In the genomic region with DNA sequence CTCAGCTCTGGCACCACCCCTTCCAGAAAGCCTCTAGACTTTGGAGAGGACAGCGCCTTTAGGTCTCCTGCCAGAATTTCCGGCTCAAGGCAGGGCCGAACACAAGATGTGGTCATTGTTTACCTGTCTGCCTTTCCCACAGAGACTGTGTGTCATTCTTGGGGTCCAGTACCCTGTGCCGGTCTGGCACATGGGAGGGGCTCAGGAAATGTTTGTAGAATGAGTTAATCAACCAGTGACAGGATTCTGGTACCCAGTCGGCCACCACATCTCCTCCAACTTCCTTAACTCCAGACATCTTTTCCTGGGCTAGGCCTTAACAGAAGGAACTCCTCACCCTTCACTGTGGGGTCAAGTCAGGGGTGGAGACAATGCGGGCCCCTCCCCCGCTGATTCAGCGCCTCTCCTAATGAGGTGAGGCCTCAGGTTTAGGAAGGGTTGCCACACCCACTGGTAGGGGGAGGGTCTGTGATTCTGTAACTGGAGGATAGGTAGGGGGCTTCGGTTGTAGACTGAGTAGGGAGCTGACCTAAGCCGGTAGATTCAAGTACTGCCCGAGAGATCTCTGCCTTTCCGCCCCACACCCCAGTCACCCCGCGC, we compare ENCODE assay signal across 1 cellular context.
A peak's percentile ranks its signal among the peaks of the same experiment; 100 is the strongest.
TF ChIP-seq lines count a peak whose summit lies in the region.

No MANE protein-coding gene starts in this region.

TF ChIP-seq in K562, 482 proteins besides CTCF, POLR2A, EP300 and RAD21 (continued from another document):
- TF ChIP-seq ZMIZ1 (IDR thresholded peaks at IDR 0.05; ENCODE audit: low read depth in 2 of 2, low read length in 2 of 2) = no peak
- TF ChIP-seq HMG20A (CRISPR knock-in tag; conservative IDR thresholded peaks at IDR 0.05) = no peak
- TF ChIP-seq ZNF586 (CRISPR knock-in tag; conservative IDR thresholded peaks at IDR 0.05) = no peak
- no peak for TF ChIP-seq RNF2 (IDR thresholded peaks at IDR 0.05)
- TF ChIP-seq MIER1 (IDR thresholded peaks at IDR 0.05; ENCODE audit: low read depth) = no peak
- no peak for TF ChIP-seq E2F3 (CRISPR knock-in tag; IDR thresholded peaks at IDR 0.05)
- TF ChIP-seq NKRF (IDR thresholded peaks at IDR 0.05; ENCODE audit: borderline replicate concordance) = no peak
- TF ChIP-seq TCF3 (CRISPR knock-in tag; IDR thresholded peaks at IDR 0.05) = no peak
- peak; percentile 20; the same call in 1 of the 2 replicates for TF ChIP-seq SOX6 (IDR thresholded peaks at IDR 0.05)
- TF ChIP-seq, protein P1, sequence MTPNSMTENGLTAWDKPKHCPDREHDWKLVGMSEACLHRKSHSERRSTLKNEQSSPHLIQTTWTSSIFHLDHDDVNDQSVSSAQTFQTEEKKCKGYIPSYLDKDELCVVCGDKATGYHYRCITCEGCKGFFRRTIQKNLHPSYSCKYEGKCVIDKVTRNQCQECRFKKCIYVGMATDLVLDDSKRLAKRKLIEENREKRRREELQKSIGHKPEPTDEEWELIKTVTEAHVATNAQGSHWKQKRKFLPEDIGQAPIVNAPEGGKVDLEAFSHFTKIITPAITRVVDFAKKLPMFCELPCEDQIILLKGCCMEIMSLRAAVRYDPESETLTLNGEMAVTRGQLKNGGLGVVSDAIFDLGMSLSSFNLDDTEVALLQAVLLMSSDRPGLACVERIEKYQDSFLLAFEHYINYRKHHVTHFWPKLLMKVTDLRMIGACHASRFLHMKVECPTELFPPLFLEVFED (CRISPR knock-in tag; conservative IDR thresholded peaks at IDR 0.05) = no peak
- TF ChIP-seq MCM7 (IDR thresholded peaks at IDR 0.05) = no peak
- TF ChIP-seq STAG1 (CRISPR knock-in tag; IDR thresholded peaks at IDR 0.05; ENCODE audit: borderline replicate concordance) = no peak
- TF ChIP-seq BCLAF1 (IDR thresholded peaks at IDR 0.05; ENCODE audit: borderline replicate concordance in 1 of 2, control insufficient read depth in 1 of 2, low read depth in 2 of 2, low read length in 1 of 2) = no peak
- TF ChIP-seq TCF7L2 (IDR thresholded peaks at IDR 0.05; ENCODE audit: low read depth, low read length) = no peak
- no peak for TF ChIP-seq HDGF (IDR thresholded peaks at IDR 0.05)
